17 cellular contexts compared by ENCODE assay signal in genomic region chr11:104154296-104154695, GRCh38. TPM values are rescaled to one million over a fixed set of nuclear protein-coding genes. Genes with fewer than 3 reads are reported as not detected.
DNase-seq lines count a peak whose midpoint lies in the region; ATAC-seq and TF ChIP-seq lines count a peak whose summit lies in the region.
"Had no signal": no experiment of that assay in that cellular context is flagged by ENCODE, and none has a peak within 500 bp of the region (broad histone marks: within the 10 kb centered on the region; RNA-seq: fewer than 3 reads in every experiment).

No MANE protein-coding gene starts in this region.

- no peaks in the 10 kb centered on the region for H3K4me1 ChIP-seq in right atrium auricular region

- peaks cover 0 to 6% of the 10 kb centered on the region in 2 donors for H3K9me3 ChIP-seq in right atrium auricular region

- TF ChIP-seq CTCF in WTC11 (IDR thresholded peaks at IDR 0.05) (no peak), right atrium auricular region (IDR thresholded peaks at IDR 0.05) (no peak), GM10248 (IDR thresholded peaks at IDR 0.05; ENCODE audit: control extremely low read depth, extremely low read depth, low read depth, missing control alignments) (no peak)

- H3K36me3 Mint-ChIP-seq in WTC11 (peaks cover 6% of the 10 kb centered on the region; the same call in 1 of the 2 replicates), immature natural killer cell (peaks cover 4 to 8% (median 5%) of the 10 kb centered on the region in 3 donors)
- H3K36me3 Mint-ChIP-seq: CD4-positive, alpha-beta memory T cell had no signal

- CTCF ChIA-PET in WTC11 (lab: Charles Lee) (no interaction called here), GM10248 (lab: Yijun Ruan, JAX) (no interaction called here)

- POLR2A ChIA-PET in WTC11 (lab: Charles Lee) = no interaction called here
- POLR2A ChIA-PET in GM10248 (lab: Yijun Ruan, JAX) = no interaction called here

- H3K27me3 Mint-ChIP-seq in WTC11 (ENCODE audit: low read depth) (no peaks in the 10 kb centered on the region), immature natural killer cell (ENCODE audit: low read depth in 3 of 3) (peaks cover 0 to 2% (median 0%) of the 10 kb centered on the region in 3 donors)

- H3K36me3 ChIP-seq in right atrium auricular region = no peaks in the 10 kb centered on the region

- DNase-seq in NCI-H69 (lab: John Stamatoyannopoulos, UW) = peak; percentile 43
- DNase-seq in WTC11 (ENCODE audit: low spot score) = no peak
- no peak for DNase-seq in immature natural killer cell
- no peak for DNase-seq in right atrium auricular region (ENCODE audit: low spot score)
- DNase-seq in NCI-H774 (lab: John Stamatoyannopoulos, UW) = no peak
- no peak for DNase-seq in GM10248 (ENCODE audit: extremely low spot score)
- DNase-seq: AML-193; CD4-positive, alpha-beta memory T cell; DMS153; DMS79; GDM1; HFFc6 had no signal

- peak; percentile 38; the same call in 1 of the 2 replicates for ATAC-seq in WTC11
- ATAC-seq: HCT116 had no signal

- no peaks in the 10 kb centered on the region for H3K27me3 ChIP-seq in right atrium auricular region

- H3K27ac Mint-ChIP-seq in WTC11 = peak overlapping the region; percentile 7; the same call in 1 of the 2 replicates
- H3K27ac Mint-ChIP-seq in immature natural killer cell = peak overlapping the region in 5 of 6 donors; percentile 0 to 83 (median 26)
- H3K27ac Mint-ChIP-seq: CD4-positive, alpha-beta memory T cell; HFFc6 had no signal

- no peak overlapping the region for H3K27ac ChIP-seq in right atrium auricular region
- H3K27ac ChIP-seq: C4-2B, HL-60 had no signal

- H3K4me3 Mint-ChIP-seq in WTC11 = no peak overlapping the region
- H3K4me3 Mint-ChIP-seq in immature natural killer cell = peak overlapping the region in 3 of 5 donors; percentile 15 to 39 (median 31)
- H3K4me3 Mint-ChIP-seq: CD4-positive, alpha-beta memory T cell; HFFc6 had no signal

- H3K9me3 Mint-ChIP-seq in WTC11 (peaks cover 9% of the 10 kb centered on the region), immature natural killer cell (no peaks in the 10 kb centered on the region)
- H3K9me3 Mint-ChIP-seq: CD4-positive, alpha-beta memory T cell had no signal

- H3K4me1 Mint-ChIP-seq in WTC11 (peaks cover 11% of the 10 kb centered on the region), immature natural killer cell (peaks cover 80 to 92% of the 10 kb centered on the region in 2 donors)
- H3K4me1 Mint-ChIP-seq: CD4-positive, alpha-beta memory T cell had no signal

- no peak overlapping the region for H3K4me3 ChIP-seq in right atrium auricular region

TF ChIP-seq in WTC11, 78 proteins besides CTCF, POLR2A, EP300 and RAD21 (continues in another document):
- TF ChIP-seq SMAD4 (CRISPR knock-in tag; IDR thresholded peaks at IDR 0.05) = no peak
- no peak for TF ChIP-seq CREB1 (CRISPR knock-in tag; IDR thresholded peaks at IDR 0.05)
- TF ChIP-seq FOXJ3 (CRISPR knock-in tag; IDR thresholded peaks at IDR 0.05; ENCODE audit: borderline replicate concordance) = no peak
- TF ChIP-seq FOXP1 (CRISPR knock-in tag; IDR thresholded peaks at IDR 0.05; ENCODE audit: borderline replicate concordance) = no peak
- TF ChIP-seq, protein P1, sequence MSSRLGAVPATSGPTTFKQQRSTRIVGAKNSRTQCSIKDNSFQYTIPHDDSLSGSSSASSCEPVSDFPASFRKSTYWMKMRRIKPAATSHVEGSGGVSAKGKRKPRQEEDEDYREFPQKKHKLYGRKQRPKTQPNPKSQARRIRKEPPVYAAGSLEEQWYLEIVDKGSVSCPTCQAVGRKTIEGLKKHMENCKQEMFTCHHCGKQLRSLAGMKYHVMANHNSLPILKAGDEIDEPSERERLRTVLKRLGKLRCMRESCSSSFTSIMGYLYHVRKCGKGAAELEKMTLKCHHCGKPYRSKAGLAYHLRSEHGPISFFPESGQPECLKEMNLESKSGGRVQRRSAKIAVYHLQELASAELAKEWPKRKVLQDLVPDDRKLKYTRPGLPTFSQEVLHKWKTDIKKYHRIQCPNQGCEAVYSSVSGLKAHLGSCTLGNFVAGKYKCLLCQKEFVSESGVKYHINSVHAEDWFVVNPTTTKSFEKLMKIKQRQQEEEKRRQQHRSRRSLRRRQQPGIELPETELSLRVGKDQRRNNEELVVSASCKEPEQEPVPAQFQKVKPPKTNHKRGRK (CRISPR knock-in tag; IDR thresholded peaks at IDR 0.05; ENCODE audit: borderline replicate concordance) = no peak
- no peak for TF ChIP-seq GRHL2 (CRISPR knock-in tag; IDR thresholded peaks at IDR 0.05; ENCODE audit: insufficient replicate concordance, severe bottlenecking)
- no peak for TF ChIP-seq ZSCAN18 (CRISPR knock-in tag; IDR thresholded peaks at IDR 0.05)
- no peak for TF ChIP-seq ZNF232 (CRISPR knock-in tag; IDR thresholded peaks at IDR 0.05)
- no peak for TF ChIP-seq NR2C2 (CRISPR knock-in tag; IDR thresholded peaks at IDR 0.05)
- TF ChIP-seq RELA (CRISPR knock-in tag; IDR thresholded peaks at IDR 0.05; ENCODE audit: borderline replicate concordance) = no peak
- TF ChIP-seq ZNF121 (CRISPR knock-in tag; IDR thresholded peaks at IDR 0.05) = no peak
- TF ChIP-seq, protein P2, sequence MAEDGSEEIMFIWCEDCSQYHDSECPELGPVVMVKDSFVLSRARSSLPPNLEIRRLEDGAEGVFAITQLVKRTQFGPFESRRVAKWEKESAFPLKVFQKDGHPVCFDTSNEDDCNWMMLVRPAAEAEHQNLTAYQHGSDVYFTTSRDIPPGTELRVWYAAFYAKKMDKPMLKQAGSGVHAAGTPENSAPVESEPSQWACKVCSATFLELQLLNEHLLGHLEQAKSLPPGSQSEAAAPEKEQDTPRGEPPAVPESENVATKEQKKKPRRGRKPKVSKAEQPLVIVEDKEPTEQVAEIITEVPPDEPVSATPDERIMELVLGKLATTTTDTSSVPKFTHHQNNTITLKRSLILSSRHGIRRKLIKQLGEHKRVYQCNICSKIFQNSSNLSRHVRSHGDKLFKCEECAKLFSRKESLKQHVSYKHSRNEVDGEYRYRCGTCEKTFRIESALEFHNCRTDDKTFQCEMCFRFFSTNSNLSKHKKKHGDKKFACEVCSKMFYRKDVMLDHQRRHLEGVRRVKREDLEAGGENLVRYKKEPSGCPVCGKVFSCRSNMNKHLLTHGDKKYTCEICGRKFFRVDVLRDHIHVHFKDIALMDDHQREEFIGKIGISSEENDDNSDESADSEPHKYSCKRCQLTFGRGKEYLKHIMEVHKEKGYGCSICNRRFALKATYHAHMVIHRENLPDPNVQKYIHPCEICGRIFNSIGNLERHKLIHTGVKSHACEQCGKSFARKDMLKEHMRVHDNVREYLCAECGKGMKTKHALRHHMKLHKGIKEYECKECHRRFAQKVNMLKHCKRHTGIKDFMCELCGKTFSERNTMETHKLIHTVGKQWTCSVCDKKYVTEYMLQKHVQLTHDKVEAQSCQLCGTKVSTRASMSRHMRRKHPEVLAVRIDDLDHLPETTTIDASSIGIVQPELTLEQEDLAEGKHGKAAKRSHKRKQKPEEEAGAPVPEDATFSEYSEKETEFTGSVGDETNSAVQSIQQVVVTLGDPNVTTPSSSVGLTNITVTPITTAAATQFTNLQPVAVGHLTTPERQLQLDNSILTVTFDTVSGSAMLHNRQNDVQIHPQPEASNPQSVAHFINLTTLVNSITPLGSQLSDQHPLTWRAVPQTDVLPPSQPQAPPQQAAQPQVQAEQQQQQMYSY (CRISPR knock-in tag; IDR thresholded peaks at IDR 0.05) = no peak
- no peak for TF ChIP-seq ATF6 (CRISPR knock-in tag; IDR thresholded peaks at IDR 0.05)
- no peak for TF ChIP-seq E2F5 (CRISPR knock-in tag; IDR thresholded peaks at IDR 0.05)
- TF ChIP-seq OVOL2 (CRISPR knock-in tag; IDR thresholded peaks at IDR 0.05; ENCODE audit: borderline replicate concordance) = no peak
- no peak for TF ChIP-seq TEAD1 (CRISPR knock-in tag; IDR thresholded peaks at IDR 0.05)

RNA-seq across cellular contexts. Expression of gene PDGFD, which starts 9.7 kb away (rescaled TPM):
- 2.6 to 3.1 TPM (median 2.9 TPM) in 3 replicates for total RNA-seq in WTC11 (2021)
- polyA plus RNA-seq in immature natural killer cell = 10 to 100 TPM; 58.2 to 88.0 (median 70.8) TPM
- 10 to 100 TPM; 14.4 to 27.8 TPM for total RNA-seq in right atrium auricular region
- total RNA-seq: CD4-positive, alpha-beta memory T cell; Daoy; HT1080 had no signal
